1 cellular context compared by ENCODE assay signal in genomic region chr4:37478151-37478550, GRCh38.
TF ChIP-seq lines count a peak whose summit lies in the region.

No MANE protein-coding gene starts in this region.

TF ChIP-seq in HepG2, 621 proteins besides CTCF, POLR2A, EP300 and RAD21 (continued from another document):
- TF ChIP-seq KIAA2018 (CRISPR knock-in tag; IDR thresholded peaks at IDR 0.05; ENCODE audit: borderline replicate concordance) (no peak), ZNF737 (CRISPR knock-in tag; IDR thresholded peaks at IDR 0.05; ENCODE audit: borderline replicate concordance) (no peak), ATF1 (CRISPR knock-in tag; IDR thresholded peaks at IDR 0.05) (no peak), ZBTB26 (CRISPR knock-in tag; IDR thresholded peaks at IDR 0.05; ENCODE audit: borderline replicate concordance) (no peak), ETS1 (CRISPR knock-in tag; IDR thresholded peaks at IDR 0.05) (no peak)
